Comparison of ENCODE assay signal across 8 cellular contexts in genomic region chr5:40679071-40679997, GRCh38. TPM values are rescaled to one million over a fixed set of nuclear protein-coding genes. Genes with fewer than 3 reads are reported as not detected.
A peak's percentile ranks its signal among the peaks of the same experiment; 100 is the strongest.
DNase-seq lines count a peak whose midpoint lies in the region; ATAC-seq and TF ChIP-seq lines count a peak whose summit lies in the region.

Gene PTGER4, plus strand, starts transcription at chr5:40679915. Its CDS starts 1,079 bp downstream, at chr5:40680994.

- H3K27me3 Mint-ChIP-seq in GM23338 (ENCODE audit: insufficient read depth, low read depth, poor library complexity), result peaks cover 38% of the 10 kb centered on the region

- TF ChIP-seq CTCF in GM23338 (conservative IDR thresholded peaks at IDR 0.05; ENCODE audit: low read depth in 2 of 2) (no peak), gastroesophageal sphincter (IDR thresholded peaks at IDR 0.05) (no peak)

- no peak for TF ChIP-seq EP300 in gastroesophageal sphincter (IDR thresholded peaks at IDR 0.05)

- peaks cover 17% of the 10 kb centered on the region for H3K4me1 ChIP-seq in GM23338 (ENCODE audit: insufficient read depth)
- peaks cover 0 to 84% (median 9%) of the 10 kb centered on the region in 3 donors for H3K4me1 ChIP-seq in gastroesophageal sphincter

- ATAC-seq in GM23338 (peak; percentile 76), gastroesophageal sphincter (peak; percentile 92)

- H3K9me3 Mint-ChIP-seq in GM23338, result peaks cover 2% of the 10 kb centered on the region; the same call in 1 of the 3 replicates

- no peaks in the 10 kb centered on the region for H3K79me2 ChIP-seq in GM23338 (replicated peaks; ENCODE audit: insufficient read depth)

- 0 out of 2 replicates have a peak, but pooled peaks cover 9% of the 10 kb centered on the region for H3F3A ChIP-seq in GM23338 (replicated peaks; ENCODE audit: low read depth)

- DNase-seq in Daoy (ENCODE audit: low read depth) (peak; percentile 95), GM23338 (ENCODE audit: low spot score) (peak; percentile 93), Kasumi-1 (lab: John Stamatoyannopoulos, UW) (peak; percentile 93 to 95), SK-N-DZ (ENCODE audit: low spot score) (peak; percentile 51), nucleus accumbens (lab: John Stamatoyannopoulos, UW) (peak in 46 of 56 donors; percentile 11 to 79 (median 50)), substantia nigra (lab: John Stamatoyannopoulos, UW) (peak in 48 of 49 donors; percentile 9 to 84 (median 60))
- peak; percentile 94 for DNase-seq in activated naive CD4-positive, alpha-beta T cell treated with Interleukin-2 at 50 U/mL for 16 hours

- H3K4me1 Mint-ChIP-seq in GM23338, result peaks cover 35% of the 10 kb centered on the region

- peak within 1 kb of the TSS; percentile 86 for H3K4me2 ChIP-seq in GM23338

- peak; percentile 85 to 92 for TF ChIP-seq POLR2A in gastroesophageal sphincter (IDR thresholded peaks at IDR 0.05)

- no peaks in the 10 kb centered on the region for H3K9me2 ChIP-seq in GM23338 (ENCODE audit: insufficient read depth)

- H3K27ac ChIP-seq in GM23338 (ENCODE audit: low read depth) (peak within 1 kb of the TSS; percentile 60), gastroesophageal sphincter (peak within 1 kb of the TSS; percentile 51 to 93 (median 90)), substantia nigra (ENCODE audit: low read depth, low read length, poor library complexity, severe bottlenecking) (peak within 1 kb of the TSS; percentile 58)

- no peaks in the 10 kb centered on the region for H3K36me3 Mint-ChIP-seq in GM23338 (ENCODE audit: low read depth)

- H3K36me3 ChIP-seq in GM23338 (ENCODE audit: insufficient read depth) (no peaks in the 10 kb centered on the region), gastroesophageal sphincter (no peaks in the 10 kb centered on the region)

- peaks cover 5% of the 10 kb centered on the region; the same call in 1 of the 2 replicates for H4K20me1 ChIP-seq in GM23338 (replicated peaks; ENCODE audit: insufficient read depth)

- H3K27ac Mint-ChIP-seq in GM23338, result peak within 1 kb of the TSS; percentile 76

- peaks cover 51% of the 10 kb centered on the region for H3K27me3 ChIP-seq in GM23338 (ENCODE audit: insufficient read depth)
- peaks cover 17% of the 10 kb centered on the region for H3K27me3 ChIP-seq in gastroesophageal sphincter

- H3K9me3 ChIP-seq in gastroesophageal sphincter, result no peaks in the 10 kb centered on the region

- WGBS in gastroesophageal sphincter (ENCODE audit: low coverage in 1 of 2), 2 donors, result 0 to 3% methylated on average over 8 to 15 of the region's 67 CpGs

- peak within 1 kb of the TSS; percentile 97 for H2AFZ ChIP-seq in GM23338

- H3K4me3 ChIP-seq in GM23338, result peak within 1 kb of the TSS; percentile 57
- H3K4me3 ChIP-seq in gastroesophageal sphincter, result peak within 1 kb of the TSS; percentile 68 to 78

- H3K4me3 Mint-ChIP-seq in GM23338, result peak within 1 kb of the TSS; percentile 86

TF ChIP-seq in GM23338, 12 proteins besides CTCF, POLR2A, EP300 and RAD21:
- TF ChIP-seq ZNF462 (CRISPR knock-in tag; IDR thresholded peaks at IDR 0.05) (0 out of 2 replicates have a peak, but pooled peaks have one; percentile 20), POLR2AphosphoS5 (IDR thresholded peaks at IDR 0.05; ENCODE audit: low read depth) (peak; percentile 71), REST (IDR thresholded peaks at IDR 0.05; ENCODE audit: unreplicated experiment) (no peak)

RNA-seq across cellular contexts. Expression of gene PTGER4, which starts in this region (rescaled TPM):
- total RNA-seq in Daoy (2014; rRNA removed; shearing (Covaris generic)), result 4.5 and 6.9 TPM in 2 replicates
- total RNA-seq in GM23338 (2014; rRNA removed; shearing (Covaris generic)), result 4.4 and 4.7 TPM in 2 replicates
- polyA plus RNA-seq in GM23338 (2016; fragmentation: Nextera tagmentation; extraction: Ambion mirVana), result 0.82 and 1.1 TPM in 2 replicates
- not detected in 2 replicates for polyA plus RNA-seq in SK-N-DZ (2014; cell fraction: cytosol; rRNA removed)
- not detected in 2 replicates for polyA plus RNA-seq in SK-N-DZ (2014; cell fraction: nucleus; rRNA removed)
- total RNA-seq in gastroesophageal sphincter, result 10 to 100 TPM; 10.1 to 30.1 (median 27.0) TPM

Comparison
In these comparisons a context has a peak if more than half of its experiments do, and no peak if none do; other contexts are left out.
1. Peak in every context shown above with its lines: DNase-seq, ATAC-seq, H3K4me3 ChIP-seq and H3K27ac ChIP-seq.